ENCODE assay signal across 15 cellular contexts in the genomic region with DNA sequence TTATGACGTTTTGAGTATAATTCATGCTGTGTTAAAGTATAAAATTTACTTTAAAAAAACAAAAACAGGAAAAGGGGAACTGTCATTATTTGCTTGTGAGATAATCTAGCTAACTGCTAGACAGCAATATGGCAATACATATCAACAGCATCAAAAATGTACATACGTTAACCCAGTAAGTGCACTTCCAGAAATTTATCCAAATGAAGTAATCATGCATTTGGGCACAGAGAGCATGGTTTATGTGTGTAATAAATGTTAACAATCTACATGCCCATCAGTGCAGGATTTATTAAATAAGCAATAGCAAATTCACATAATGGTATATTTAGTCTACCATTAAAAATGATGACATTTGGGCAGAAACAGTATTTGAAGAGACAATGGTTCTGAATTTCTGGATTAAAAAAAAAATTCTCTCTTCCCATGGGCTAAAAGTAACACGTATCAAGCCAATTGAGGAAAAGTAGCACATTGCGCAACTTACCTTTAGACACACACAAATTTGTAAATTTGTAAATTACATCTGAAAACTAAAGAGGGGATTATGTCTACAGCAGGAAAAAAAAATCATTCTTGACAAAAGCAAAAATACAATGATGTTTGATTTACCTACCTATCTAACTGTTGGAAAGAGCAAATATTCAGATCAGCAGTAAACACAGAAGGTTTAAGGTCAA.
"Had no signal": no experiment of that assay in that cellular context is flagged by ENCODE, and none has a peak within 500 bp of the region (broad histone marks: within the 10 kb centered on the region; RNA-seq: fewer than 3 reads in every experiment).

No MANE protein-coding gene starts in this region.

- H3K4me2 ChIP-seq: neural progenitor cell, smooth muscle cell had no signal

- H3K27ac Mint-ChIP-seq: activated naive CD4-positive, alpha-beta T cell treated with anti-CD3 and anti-CD28 coated beads, Interleukin-2, amount 10 ng/mL, durations not matched to agents 7 days and 5 days; activated T-helper 17 cell treated with anti-CD3 and anti-CD28 coated beads, Interleukin-2, amount 50 U/mL, for 72 hours; neural progenitor cell; stimulated activated naive CD8-positive, alpha-beta T cell treated with anti-CD3 and anti-CD28 coated beads, Interleukin-15, amount 100 ng/mL, for 72 hours had no signal

- H3K4me1 ChIP-seq: lower lobe of right lung, neural progenitor cell, testis, upper lobe of left lung had no signal

- H3K9ac ChIP-seq: neural progenitor cell had no signal

- H3K27me3 Mint-ChIP-seq: activated naive CD4-positive, alpha-beta T cell treated with anti-CD3 and anti-CD28 coated beads, Interleukin-2, amount 10 ng/mL, durations not matched to agents 7 days and 5 days; activated T-helper 17 cell treated with anti-CD3 and anti-CD28 coated beads, Interleukin-2, amount 50 U/mL, for 72 hours; stimulated activated naive CD8-positive, alpha-beta T cell treated with anti-CD3 and anti-CD28 coated beads, Interleukin-15, amount 100 ng/mL, for 72 hours had no signal

- H3K4me1 Mint-ChIP-seq: activated T-helper 17 cell treated with anti-CD3 and anti-CD28 coated beads, Interleukin-2, amount 50 U/mL, for 72 hours; stimulated activated naive CD8-positive, alpha-beta T cell treated with anti-CD3 and anti-CD28 coated beads, Interleukin-15, amount 100 ng/mL, for 72 hours had no signal

- H3K36me3 ChIP-seq: neural progenitor cell had no signal

- ATAC-seq: activated T-helper 17 cell treated with anti-CD3 and anti-CD28 coated beads, Interleukin-2, amount 50 U/mL, for 72 hours; gastroesophageal sphincter; heart right ventricle; left colon; lower lobe of right lung; psoas muscle; stimulated activated naive CD8-positive, alpha-beta T cell treated with anti-CD3 and anti-CD28 coated beads, Interleukin-15, amount 100 ng/mL, for 72 hours had no signal

- H3K4me3 ChIP-seq: gastroesophageal sphincter, heart right ventricle, lower lobe of right lung, neural progenitor cell, psoas muscle, right lobe of liver, smooth muscle cell, testis, upper lobe of left lung had no signal

- H3K9me3 Mint-ChIP-seq: activated naive CD4-positive, alpha-beta T cell treated with anti-CD3 and anti-CD28 coated beads, Interleukin-2, amount 10 ng/mL, durations not matched to agents 7 days and 5 days; activated T-helper 17 cell treated with anti-CD3 and anti-CD28 coated beads, Interleukin-2, amount 50 U/mL, for 72 hours; neural progenitor cell; stimulated activated naive CD8-positive, alpha-beta T cell treated with anti-CD3 and anti-CD28 coated beads, Interleukin-15, amount 100 ng/mL, for 72 hours had no signal

- DNase-seq: activated naive CD4-positive, alpha-beta T cell treated with anti-CD3 and anti-CD28 coated beads, Interleukin-2, amount 10 ng/mL, durations not matched to agents 7 days and 5 days; dermis blood vessel endothelial cell; heart right ventricle; left colon; lower lobe of right lung; psoas muscle; right lobe of liver; stimulated activated naive CD8-positive, alpha-beta T cell treated with anti-CD3 and anti-CD28 coated beads, Interleukin-15, amount 100 ng/mL, for 72 hours; testis; upper lobe of left lung had no signal

- H3K27me3 ChIP-seq: gastroesophageal sphincter, heart right ventricle, neural progenitor cell, right lobe of liver, testis, upper lobe of left lung had no signal

- H3K27ac ChIP-seq: gastroesophageal sphincter, heart right ventricle, lower lobe of right lung, neural progenitor cell, psoas muscle, right lobe of liver, testis, upper lobe of left lung had no signal

- FAIRE-seq: TTC549 had no signal

- H3K4me3 Mint-ChIP-seq: activated naive CD4-positive, alpha-beta T cell treated with anti-CD3 and anti-CD28 coated beads, Interleukin-2, amount 10 ng/mL, durations not matched to agents 7 days and 5 days; activated T-helper 17 cell treated with anti-CD3 and anti-CD28 coated beads, Interleukin-2, amount 50 U/mL, for 72 hours; neural progenitor cell; stimulated activated naive CD8-positive, alpha-beta T cell treated with anti-CD3 and anti-CD28 coated beads, Interleukin-15, amount 100 ng/mL, for 72 hours had no signal

- H2AFZ ChIP-seq: neural progenitor cell had no signal

- H3K9me3 ChIP-seq: gastroesophageal sphincter, heart right ventricle, lower lobe of right lung, psoas muscle, right lobe of liver, testis, upper lobe of left lung had no signal
